Comparison of ENCODE assay signal across 15 cellular contexts in genomic region chr5:131367219-131367860, GRCh38.
A peak's percentile ranks its signal among the peaks of the same experiment; 100 is the strongest.
DNase-seq lines count a peak whose midpoint lies in the region; ATAC-seq, FAIRE-seq and TF ChIP-seq lines count a peak whose summit lies in the region.
"Had no signal": no experiment of that assay in that cellular context is flagged by ENCODE, and none has a peak within 500 bp of the region (broad histone marks: within the 10 kb centered on the region; RNA-seq: fewer than 3 reads in every experiment).

No MANE protein-coding gene starts in this region.

- peak; percentile 56 for FAIRE-seq in GM12892 (lab: Jason Lieb, UNC)
- no peak for FAIRE-seq in kidney (lab: Jason Lieb, UNC)

- H3K9ac ChIP-seq in mesenchymal stem cell (ENCODE audit: low read length) (peak overlapping the region; percentile 1), kidney (ENCODE audit: low read length in 2 of 2) (no peak overlapping the region)

- no peak overlapping the region for H3K4me3 ChIP-seq in CD4-positive, alpha-beta memory T cell (ENCODE audit: low read length in 2 of 2)
- no peak overlapping the region for H3K4me3 ChIP-seq in mesenchymal stem cell (ENCODE audit: insufficient read depth in 1 of 2, low read depth in 1 of 2, low read length in 2 of 2)
- H3K4me3 ChIP-seq in kidney (ENCODE audit: low read length in 2 of 2) = no peak overlapping the region
- H3K4me3 ChIP-seq in prostate gland = no peak overlapping the region

- H3K4ac ChIP-seq in mesenchymal stem cell (ENCODE audit: low read depth in 1 of 2, low read length in 2 of 2) = no peak overlapping the region

- CTCF ChIA-PET in CD4-positive, alpha-beta memory T cell (lab: Charles Lee; ENCODE audit: partially characterized antibody) = interaction anchor here (1.5 kb wide), 1 partner anchor 8 kb away, joined by 3 read pairs; no protein-coding TSS in a partner anchor

- POLR2A ChIA-PET in CD4-positive, alpha-beta memory T cell (lab: Charles Lee; ENCODE audit: partially characterized antibody) = interaction anchor here (0.7 to 5.4 kb wide), 6 partner anchors 6 to 104 kb away, joined by 4 to 36 read pairs (median 10); no protein-coding TSS in a partner anchor

- H3K27me3 ChIP-seq in CD4-positive, alpha-beta memory T cell (ENCODE audit: insufficient read depth, low read length) = no peaks in the 10 kb centered on the region
- no peaks in the 10 kb centered on the region for H3K27me3 ChIP-seq in mesenchymal stem cell (ENCODE audit: control insufficient read depth in 1 of 2, insufficient read depth in 1 of 2, low read length in 2 of 2)
- H3K27me3 ChIP-seq in prostate gland (replicated peaks; ENCODE audit: insufficient read depth) = no peaks in the 10 kb centered on the region

- no peak overlapping the region for H2BK15ac ChIP-seq in mesenchymal stem cell (ENCODE audit: low read depth, poor library complexity, severe bottlenecking)

- no CpG with 5 or more reads among the region's 4 CpGs for WGBS in mesenchymal stem cell
- 84% methylated on average over 4 of the region's 4 CpGs for WGBS in prostate gland

- no peak overlapping the region for H4K8ac ChIP-seq in mesenchymal stem cell (ENCODE audit: low read length)

- no peak overlapping the region for H3K14ac ChIP-seq in mesenchymal stem cell (ENCODE audit: low read length in 2 of 2)

- no peak for TF ChIP-seq POLR2A in GM12892 (IDR thresholded peaks at IDR 0.05; ENCODE audit: low read depth, low read length)
- no peak for TF ChIP-seq POLR2A in prostate gland (IDR thresholded peaks at IDR 0.05)

- no peaks in the 10 kb centered on the region for H3K36me3 ChIP-seq in CD4-positive, alpha-beta memory T cell (ENCODE audit: insufficient read depth, low read length)
- H3K36me3 ChIP-seq in mesenchymal stem cell (ENCODE audit: control insufficient read depth in 1 of 2, insufficient read depth in 2 of 2, low read depth in 1 of 2, low read length in 2 of 2) = peaks cover 0 to 2% of the 10 kb centered on the region in 2 experiments
- no peaks in the 10 kb centered on the region for H3K36me3 ChIP-seq in kidney (ENCODE audit: control insufficient read depth in 1 of 2, insufficient read depth in 2 of 2, low read length in 2 of 2)
- H3K36me3 ChIP-seq in prostate gland = no peaks in the 10 kb centered on the region

- H3K27ac Mint-ChIP-seq in CD4-positive, alpha-beta memory T cell = peak overlapping the region; percentile 84 to 97 (median 91)
- H3K27ac Mint-ChIP-seq in activated naive CD8-positive, alpha-beta T cell = peak overlapping the region; percentile 79
- H3K27ac Mint-ChIP-seq: type B pancreatic cell had no signal

- peaks cover 97% of the 10 kb centered on the region for H3K4me1 ChIP-seq in CD4-positive, alpha-beta memory T cell (ENCODE audit: insufficient read depth, low read length)
- H3K4me1 ChIP-seq in mesenchymal stem cell (ENCODE audit: control insufficient read depth, insufficient read depth, low read depth, low read length) = peaks cover 3% of the 10 kb centered on the region
- no peaks in the 10 kb centered on the region for H3K4me1 ChIP-seq in kidney (ENCODE audit: control insufficient read depth in 1 of 2, insufficient read depth in 1 of 2, low read depth in 1 of 2, low read length in 2 of 2)
- no peaks in the 10 kb centered on the region for H3K4me1 ChIP-seq in prostate gland (replicated peaks)

- H3K79me1 ChIP-seq in mesenchymal stem cell (replicated peaks; ENCODE audit: low read length, poor library complexity, severe bottlenecking) = peaks cover 13% of the 10 kb centered on the region

- H3K27ac ChIP-seq in CD4-positive, alpha-beta memory T cell (ENCODE audit: low read depth, low read length) = peak overlapping the region; percentile 25
- no peak overlapping the region for H3K27ac ChIP-seq in mesenchymal stem cell (ENCODE audit: low read length, poor library complexity, severe bottlenecking)
- H3K27ac ChIP-seq in kidney (ENCODE audit: low read depth in 2 of 2, low read length in 2 of 2) = no peak overlapping the region
- H3K27ac ChIP-seq in prostate gland = no peak overlapping the region

- H3K4me3 Mint-ChIP-seq in CD4-positive, alpha-beta memory T cell = peak overlapping the region; percentile 2 to 83 (median 54)
- peak overlapping the region; percentile 44 for H3K4me3 Mint-ChIP-seq in activated naive CD8-positive, alpha-beta T cell
- H3K4me3 Mint-ChIP-seq: type B pancreatic cell had no signal

- H2BK5ac ChIP-seq in mesenchymal stem cell (ENCODE audit: low read depth, low read length, poor library complexity, severe bottlenecking) = no peak overlapping the region

- no peak overlapping the region for H2BK12ac ChIP-seq in mesenchymal stem cell (ENCODE audit: low read length in 2 of 2)

- H2AK5ac ChIP-seq in mesenchymal stem cell (ENCODE audit: low read length, severe bottlenecking) = no peak overlapping the region

- no peak for DNase-seq in CD4-positive, alpha-beta memory T cell
- DNase-seq in GM12892 (ENCODE audit: insufficient read length) = no peak
- no peak for DNase-seq in mesenchymal stem cell
- no peak for DNase-seq in kidney
- DNase-seq in prostate gland (ENCODE audit: low spot score) = no peak
- DNase-seq: cortex of kidney; head of caudate nucleus; MV-4-11; NCI-H1930; NCI-H510A treated with DMSO at 0.1 percent for 48 hours; SHP77; stimulated activated naive CD4-positive, alpha-beta T cell had no signal

- H3K36me3 Mint-ChIP-seq in CD4-positive, alpha-beta memory T cell = peaks cover 33 to 56% of the 10 kb centered on the region in 2 donors
- peaks cover 27% of the 10 kb centered on the region for H3K36me3 Mint-ChIP-seq in activated naive CD8-positive, alpha-beta T cell

- no peak for TF ChIP-seq CTCF in kidney (IDR thresholded peaks at IDR 0.05; ENCODE audit: borderline replicate concordance, extremely low read depth, insufficient read depth)
- no peak for TF ChIP-seq CTCF in prostate gland (IDR thresholded peaks at IDR 0.05)

- no peaks in the 10 kb centered on the region for H3K9me3 Mint-ChIP-seq in CD4-positive, alpha-beta memory T cell
- peaks cover 7% of the 10 kb centered on the region for H3K9me3 Mint-ChIP-seq in activated naive CD8-positive, alpha-beta T cell (ENCODE audit: low read depth)

- H3K4me1 Mint-ChIP-seq in CD4-positive, alpha-beta memory T cell = peaks cover 58 to 96% (median 75%) of the 10 kb centered on the region in 4 donors
- peaks cover 85% of the 10 kb centered on the region for H3K4me1 Mint-ChIP-seq in activated naive CD8-positive, alpha-beta T cell (ENCODE audit: low read depth)

- no peaks in the 10 kb centered on the region for H3K27me3 Mint-ChIP-seq in CD4-positive, alpha-beta memory T cell
- H3K27me3 Mint-ChIP-seq in activated naive CD8-positive, alpha-beta T cell = no peaks in the 10 kb centered on the region
- H3K27me3 Mint-ChIP-seq: type B pancreatic cell had no signal

- intact Hi-C loops in CD4-positive, alpha-beta memory T cell (cut with micrococcal nuclease) = no loop called here
- intact Hi-C loops in kidney (cut with DNase I) (no loop called here), prostate gland (cut with DNase I) (no loop called here)

- no peak overlapping the region for H4K91ac ChIP-seq in mesenchymal stem cell (ENCODE audit: low read length)

- H2AFZ ChIP-seq in mesenchymal stem cell (ENCODE audit: low read depth, low read length) = no peak overlapping the region

- H2BK120ac ChIP-seq in mesenchymal stem cell (ENCODE audit: low read depth, low read length) = no peak overlapping the region

- no peaks in the 10 kb centered on the region for H3K9me3 ChIP-seq in CD4-positive, alpha-beta memory T cell (ENCODE audit: control insufficient read depth in 1 of 2, low read length in 2 of 2)
- H3K9me3 ChIP-seq in mesenchymal stem cell (ENCODE audit: control insufficient read depth, low read length) = no peaks in the 10 kb centered on the region
- H3K9me3 ChIP-seq in kidney (ENCODE audit: control insufficient read depth in 1 of 2, low read length in 2 of 2) = no peaks in the 10 kb centered on the region
- H3K9me3 ChIP-seq in prostate gland = no peaks in the 10 kb centered on the region

- H3K18ac ChIP-seq in mesenchymal stem cell (ENCODE audit: low read depth in 1 of 2, low read length in 2 of 2) = no peak overlapping the region

- H3K4me2 ChIP-seq in mesenchymal stem cell (ENCODE audit: low read length, poor library complexity, severe bottlenecking) = no peak overlapping the region

- ATAC-seq in HG03521 (IDR thresholded peaks at IDR 0.05; ENCODE audit: unreplicated experiment) = no peak

- H3K23ac ChIP-seq in mesenchymal stem cell (ENCODE audit: low read length in 2 of 2) = no peak overlapping the region
